8 cellular contexts compared by ENCODE assay signal in genomic region chr17:64927444-64927843, GRCh38. TPM values are rescaled to one million over a fixed set of nuclear protein-coding genes. Genes with fewer than 3 reads are reported as not detected.
DNase-seq lines count a peak whose midpoint lies in the region; ATAC-seq, FAIRE-seq and TF ChIP-seq lines count a peak whose summit lies in the region.
"Not testable (repeated sequence)": the region's sequence is repeated elsewhere in the genome, so short reads cannot be mapped to it uniquely, and the experiment has no call there.

No MANE protein-coding gene starts in this region.

- peak; percentile 40 for FAIRE-seq in frontal cortex (lab: Jason Lieb, UNC)

- H3K4me1 ChIP-seq in thyroid gland, result not testable (repeated sequence)

- WGBS in thyroid gland, 2 donors, result 0% methylated on average over 2 of the region's 2 CpGs

- DNase-seq in EL, result peak; percentile 68
- DNase-seq in NCI-H2171 treated with DMSO at 0.1 percent for 48 hours (lab: John Stamatoyannopoulos, UW), result peak; percentile 70
- peak in 29 of 34 experiments; percentile 28 to 76 (median 55) for DNase-seq in T-cell
- DNase-seq in frontal cortex (ENCODE audit: low spot score in 2 of 2), result not testable (repeated sequence)
- DNase-seq in neural crest cell (ENCODE audit: low read depth, low spot score), result peak; percentile 66
- peak; percentile 37 to 52 for DNase-seq in thyroid gland

- intact Hi-C loops in thyroid gland (cut with DNase I), result not testable (repeated sequence)

- H3K36me3 ChIP-seq in thyroid gland, result not testable (repeated sequence)

- ATAC-seq in HG03045 (IDR thresholded peaks at IDR 0.05; ENCODE audit: unreplicated experiment), result peak; percentile 54
- ATAC-seq in T-cell (replicated peaks in 1 of 4), result peak; percentile 81 to 95 (median 92)

- not testable (repeated sequence) for H3K27me3 ChIP-seq in thyroid gland

- not testable (repeated sequence) for H3K36me3 Mint-ChIP-seq in T-cell; activated naive CD8-positive, alpha-beta T cell; neural crest cell (ENCODE audit: low read depth)

- not testable (repeated sequence) for H3K4me3 Mint-ChIP-seq in T-cell; activated naive CD8-positive, alpha-beta T cell
- peak overlapping the region; percentile 13 for H3K4me3 Mint-ChIP-seq in neural crest cell

- H3K27ac ChIP-seq in thyroid gland, result not testable (repeated sequence)

- POLR2A ChIA-PET in T-cell (lab: Charles Lee), result not testable (repeated sequence)

- peak; percentile 76 for TF ChIP-seq CTCF in neural crest cell (conservative IDR thresholded peaks at IDR 0.05)
- peak; percentile 27 to 83 (median 68) for TF ChIP-seq CTCF in thyroid gland (IDR thresholded peaks at IDR 0.05)

- not testable (repeated sequence) for H3K4me3 ChIP-seq in thyroid gland (replicated peaks in 1 of 3)

- not testable (repeated sequence) for H3K9me3 ChIP-seq in thyroid gland

- H3K27me3 Mint-ChIP-seq in T-cell; activated naive CD8-positive, alpha-beta T cell; neural crest cell (ENCODE audit: low read depth): not testable (repeated sequence)

- TF ChIP-seq POLR2A in thyroid gland (IDR thresholded peaks at IDR 0.05), result not testable (repeated sequence)

- H3K4me1 Mint-ChIP-seq in T-cell, result peaks cover 7 to 21% (median 13%) of the 10 kb centered on the region in 3 donors
- peaks cover 31% of the 10 kb centered on the region for H3K4me1 Mint-ChIP-seq in activated naive CD8-positive, alpha-beta T cell (ENCODE audit: low read depth)
- H3K4me1 Mint-ChIP-seq in neural crest cell, result peaks cover 12% of the 10 kb centered on the region

- H3K27ac Mint-ChIP-seq in T-cell; neural crest cell (ENCODE audit: unreplicated experiment): not testable (repeated sequence)
- peak overlapping the region; percentile 30 for H3K27ac Mint-ChIP-seq in activated naive CD8-positive, alpha-beta T cell

- CTCF ChIA-PET in T-cell (lab: Charles Lee), result interaction anchor here in 1 of 2 donors (0.6 to 0.7 kb wide), 2 partner anchors 35 to 174 kb away, joined by 3 read pairs; no protein-coding TSS in a partner anchor

- H3K9me3 Mint-ChIP-seq in T-cell; activated naive CD8-positive, alpha-beta T cell (ENCODE audit: low read depth); neural crest cell: not testable (repeated sequence)

RNA-seq across cellular contexts. Expression of gene LRRC37A3, which starts 8.2 kb away (rescaled TPM):
- total RNA-seq in T-cell (10 to 100 TPM in 4 of 5 donors, 1 to 10 TPM in 1; 9.2 to 65.8 (median 14.0) TPM), frontal cortex (60.7 TPM), neural crest cell (21.2 and 22.8 TPM in 2 replicates), thyroid gland (10 to 100 TPM in 3 of 4 donors, 1 to 10 TPM in 1; 9.2 to 20.3 (median 12.8) TPM)
